In genomic region chr21:18220498-18220897, GRCh38 we compare ENCODE assay signal across 3 cellular contexts.
"Had no signal": no experiment of that assay in that cellular context is flagged by ENCODE, and none has a peak within 500 bp of the region (broad histone marks: within the 10 kb centered on the region; RNA-seq: fewer than 3 reads in every experiment).

No MANE protein-coding gene starts in this region.

- H3K4me3 ChIP-seq: GM12878 had no signal

- DNase-seq: GDM1, GF-D8 had no signal
